Comparison of ENCODE assay signal across 8 cellular contexts in the genomic region with DNA sequence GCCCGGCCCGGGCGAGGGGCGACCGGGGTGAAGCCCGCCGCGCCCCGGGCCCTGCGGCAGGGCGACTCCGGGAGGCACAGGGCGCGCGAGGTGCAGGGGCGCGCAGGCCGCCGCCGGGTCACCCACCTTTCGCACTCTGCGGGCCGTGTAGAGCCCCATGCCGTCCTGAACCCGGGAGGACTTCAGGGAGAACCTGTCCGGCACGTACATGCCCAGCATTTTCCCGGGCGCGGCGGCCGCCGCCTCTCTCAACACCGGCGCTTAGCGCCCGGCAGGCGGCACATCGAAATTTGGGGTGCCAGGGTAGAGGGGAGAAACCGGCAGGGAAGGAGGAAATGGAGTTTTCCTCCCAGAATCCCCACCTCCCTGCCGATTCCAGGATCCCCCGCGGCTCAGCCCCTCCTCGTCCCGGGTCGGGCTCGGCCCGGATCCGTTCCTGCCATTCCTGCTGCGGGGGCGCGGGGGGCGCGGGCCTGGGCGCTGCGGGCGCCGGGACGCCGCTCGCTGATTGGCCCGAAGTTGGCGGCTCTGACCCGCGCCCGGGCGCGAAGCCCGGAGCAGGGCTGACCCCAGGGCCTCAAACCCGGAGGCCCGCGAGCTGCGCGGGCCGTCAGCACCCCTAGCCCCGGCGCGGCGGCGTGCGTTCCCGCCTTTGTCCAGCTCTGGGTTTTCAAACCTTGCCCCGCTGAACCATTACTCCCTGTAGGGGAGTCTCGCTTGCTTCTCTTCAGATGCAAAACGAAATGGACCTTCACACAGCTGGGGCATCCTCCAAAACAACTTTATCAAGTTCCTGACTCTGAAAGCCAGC. TPM values are rescaled to one million over a fixed set of nuclear protein-coding genes. Genes with fewer than 3 reads are reported as not detected.
DNase-seq lines count a peak whose midpoint lies in the region; ATAC-seq and TF ChIP-seq lines count a peak whose summit lies in the region.

PRDM5 (minus strand) TSS at position 337 of the 811 bp plus-strand sequence; CDS start at position 219, 118 bp downstream.

- no peaks in the 10 kb centered on the region for H3K9me3 Mint-ChIP-seq in T-cell

- H3K4me3 Mint-ChIP-seq in T-cell, result peak within 1 kb of the TSS; percentile 84 to 96 (median 85)

- POLR2A ChIA-PET in T-cell (lab: Charles Lee), result no interaction called here

- H3K4me1 ChIP-seq in breast epithelium (no peaks in the 10 kb centered on the region), iPS DF 6.9 (ENCODE audit: control insufficient read depth, insufficient read depth, low read length) (no peaks in the 10 kb centered on the region), psoas muscle (peaks cover 22% of the 10 kb centered on the region)

- peak within 1 kb of the TSS; percentile 87 to 97 for H3K27ac ChIP-seq in breast epithelium
- H3K27ac ChIP-seq in iPS DF 6.9 (ENCODE audit: low read length), result no peak within 1 kb of the TSS
- H3K27ac ChIP-seq in psoas muscle, result peak within 1 kb of the TSS; percentile 83

- H3K27me3 Mint-ChIP-seq in T-cell, result peaks cover 7 to 14% of the 10 kb centered on the region in 2 donors

- H3K9me3 ChIP-seq in breast epithelium (no peaks in the 10 kb centered on the region), iPS DF 6.9 (ENCODE audit: control insufficient read depth, insufficient read depth, low read length) (no peaks in the 10 kb centered on the region), psoas muscle (no peaks in the 10 kb centered on the region)

- peaks cover 12 to 17% (median 16%) of the 10 kb centered on the region in 3 donors for H3K4me1 Mint-ChIP-seq in T-cell

- ATAC-seq in T-cell (replicated peaks in 1 of 4) (peak; percentile 60 to 68 (median 66)), psoas muscle (peak; percentile 51 to 79 (median 74)), GM19395 (IDR thresholded peaks at IDR 0.05; ENCODE audit: unreplicated experiment) (no peak)

- WGBS in iPS DF 6.9 (ENCODE audit: insufficient coverage, insufficient read length), result no CpG with 5 or more reads among the region's 85 CpGs
- WGBS in psoas muscle, 3 donors, result 0% methylated on average over 53 to 85 of the region's 85 CpGs

- DNase-seq in stimulated activated naive CD4-positive, alpha-beta T cell (lab: John Stamatoyannopoulos, UW), result peak in 4 of 6 experiments; percentile 4 to 46 (median 28)
- DNase-seq in stimulated activated naive CD4-positive, alpha-beta T cell treated with Interleukin-2 at 50 U/mL for 16 hours (lab: John Stamatoyannopoulos, UW), result no peak
- DNase-seq in T-cell (peak in 22 of 34 experiments; percentile 2 to 38 (median 12)), breast epithelium (ENCODE audit: low spot score in 2 of 2) (peak; percentile 18 to 53), iPS DF 6.9 (ENCODE audit: low read depth, low spot score) (peak; percentile 33), psoas muscle (peak; percentile 72 to 75), OCI-M2 (lab: John Stamatoyannopoulos, UW; ENCODE audit: unreplicated experiment) (no peak)

- TF ChIP-seq CTCF in breast epithelium (IDR thresholded peaks at IDR 0.05), result peak in 1 of 3 donors; percentile 18
- TF ChIP-seq CTCF in psoas muscle (IDR thresholded peaks at IDR 0.05), result no peak

- H3K4me3 ChIP-seq in breast epithelium (peak within 1 kb of the TSS; percentile 72 to 88 (median 72)), iPS DF 6.9 (ENCODE audit: low read length) (peak within 1 kb of the TSS; percentile 98), psoas muscle (peak within 1 kb of the TSS; percentile 90)

- CTCF ChIA-PET in T-cell (lab: Charles Lee), result interaction anchor here (1.1 to 1.4 kb wide), 2 partner anchors 123 to 128 kb away, joined by 3 read pairs; no protein-coding TSS in a partner anchor

- TF ChIP-seq POLR2A in breast epithelium (IDR thresholded peaks at IDR 0.05), result no peak

- H3K27ac Mint-ChIP-seq in T-cell, result peak within 1 kb of the TSS in 1 of 2 donors; percentile 88

- intact Hi-C loops in breast epithelium (cut with DNase I; ENCODE audit: low total_unique reads), result no loop called here
- intact Hi-C loops in psoas muscle (cut with DNase I), result loop anchor here in 1 of 2 donors (10.0 kb wide), 1 partner anchor 152 kb away; the partner anchor contains the start of gene NDNF

- no peaks in the 10 kb centered on the region for H3K36me3 Mint-ChIP-seq in T-cell

- H3K36me3 ChIP-seq in breast epithelium (no peaks in the 10 kb centered on the region), iPS DF 6.9 (ENCODE audit: control insufficient read depth, insufficient read depth, low read length) (no peaks in the 10 kb centered on the region; the same call in 1 of the 2 replicates), psoas muscle (ENCODE audit: insufficient read depth in 1 of 2, low read depth in 1 of 2) (no peaks in the 10 kb centered on the region)

- H3K27me3 ChIP-seq in breast epithelium (no peaks in the 10 kb centered on the region), iPS DF 6.9 (ENCODE audit: control insufficient read depth, insufficient read depth, low read length) (no peaks in the 10 kb centered on the region), psoas muscle (ENCODE audit: insufficient read depth in 3 of 3, low read length in 2 of 3) (no peaks in the 10 kb centered on the region)

RNA-seq across cellular contexts. Expression of gene PRDM5, which starts in this region (rescaled TPM):
- total RNA-seq in T-cell (1 to 10 TPM in 2 of 5 donors, under 1 TPM in 2, not detected in 1; 0.47 to 1.4 (median 0.86) TPM), breast epithelium (10 to 100 TPM; 14.4 to 27.5 (median 24.9) TPM), psoas muscle (1 to 10 TPM; 2.2 to 3.4 (median 2.6) TPM)
- polyA plus RNA-seq in psoas muscle, result under 1 TPM; 0.56 to 0.96 (median 0.96) TPM

Comparison
In these comparisons a context has a peak if more than half of its experiments do, and no peak if none do; other contexts are left out.
1. DNase-seq: peak in stimulated activated naive CD4-positive, alpha-beta T cell (4 of 6), T-cell (22 of 34), breast epithelium (2 of 2), iPS DF 6.9 (single experiment) and psoas muscle (2 of 2); none in stimulated activated naive CD4-positive, alpha-beta T cell treated with Interleukin-2 at 50 U/mL for 16 hours (single experiment) and OCI-M2 (single experiment).
2. Peak in every context shown above with its lines, with median percentiles within 50 percentile points of each other: H3K4me3 ChIP-seq.